10 cellular contexts compared by ENCODE assay signal in genomic region chr3:47441796-47442551, GRCh38. TPM values are rescaled to one million over a fixed set of nuclear protein-coding genes. Genes with fewer than 3 reads are reported as not detected.
A peak's percentile ranks its signal among the peaks of the same experiment; 100 is the strongest.
DNase-seq lines count a peak whose midpoint lies in the region; ATAC-seq and TF ChIP-seq lines count a peak whose summit lies in the region.
"Had no signal": no experiment of that assay in that cellular context is flagged by ENCODE, and none has a peak within 500 bp of the region (broad histone marks: within the 10 kb centered on the region; RNA-seq: fewer than 3 reads in every experiment).

No MANE protein-coding gene starts in this region.

- TF ChIP-seq EP300 in transverse colon (IDR thresholded peaks at IDR 0.05; ENCODE audit: low read depth) (no peak), SK-N-SH (IDR thresholded peaks at IDR 0.05; ENCODE audit: borderline replicate concordance in 1 of 2, low read depth in 1 of 2, low read length in 1 of 2) (no peak)

- H3K27me3 ChIP-seq in heart left ventricle (no peaks in the 10 kb centered on the region), duodenal mucosa (ENCODE audit: control insufficient read depth in 1 of 2, insufficient read depth in 2 of 2, low read length in 2 of 2) (no peaks in the 10 kb centered on the region), transverse colon (no peaks in the 10 kb centered on the region), SK-N-SH (ENCODE audit: insufficient read depth) (no peaks in the 10 kb centered on the region)
- no peaks in the 10 kb centered on the region for H3K27me3 ChIP-seq in naive thymus-derived CD4-positive, alpha-beta T cell (ENCODE audit: control insufficient read depth in 2 of 2, insufficient read depth in 2 of 2, low read length in 2 of 2)

- H3K36me3 Mint-ChIP-seq in naive thymus-derived CD4-positive, alpha-beta T cell = peaks cover 0 to 36% (median 15%) of the 10 kb centered on the region in 5 donors

- in situ Hi-C loops in transverse colon (cut with MboI; ENCODE audit: low pct_ligation_motif_present in 1 of 4, low pct_unique_long_range_greater_than_20kb in 1 of 4, low sequenced_read_pairs in 3 of 4) = no loop called here

- H3K9me3 ChIP-seq in heart left ventricle (no peaks in the 10 kb centered on the region), duodenal mucosa (ENCODE audit: control insufficient read depth in 1 of 2, low read length in 2 of 2) (no peaks in the 10 kb centered on the region), transverse colon (no peaks in the 10 kb centered on the region), SK-N-SH (no peaks in the 10 kb centered on the region)
- H3K9me3 ChIP-seq in naive thymus-derived CD4-positive, alpha-beta T cell (ENCODE audit: control insufficient read depth in 2 of 3, low read length in 3 of 3) = no peaks in the 10 kb centered on the region

- intact Hi-C loops in heart left ventricle (cut with DNase I) (no loop called here), Right ventricle myocardium inferior (cut with DNase I) (loop anchor here (2.0 kb wide), 1 partner anchor 33 kb away; the partner anchor contains the start of gene SCAP), transverse colon (cut with DNase I; ENCODE audit: low total_unique reads) (no loop called here)
- intact Hi-C loops in naive thymus-derived CD4-positive, alpha-beta T cell (cut with micrococcal nuclease) = no loop called here

- H3K9me3 Mint-ChIP-seq in naive thymus-derived CD4-positive, alpha-beta T cell = peaks cover 0 to 2% (median 0%) of the 10 kb centered on the region in 11 donors

- H3K79me2 ChIP-seq in SK-N-SH (ENCODE audit: insufficient read depth) = peaks cover 34% of the 10 kb centered on the region

- peak overlapping the region; percentile 5 to 69 for H3K9ac ChIP-seq in duodenal mucosa (ENCODE audit: low read depth in 1 of 2, low read length in 2 of 2)
- H3K9ac ChIP-seq in SK-N-SH = no peak overlapping the region

- H3F3A ChIP-seq in SK-N-SH (replicated peaks; ENCODE audit: insufficient read depth) = no peaks in the 10 kb centered on the region

- no peak overlapping the region for H3K4me3 Mint-ChIP-seq in naive thymus-derived CD4-positive, alpha-beta T cell

- H3K4me1 ChIP-seq in heart left ventricle = peaks cover 0 to 25% (median 12%) of the 10 kb centered on the region in 12 donors
- peaks cover 31 to 38% of the 10 kb centered on the region in 2 donors for H3K4me1 ChIP-seq in duodenal mucosa (ENCODE audit: control insufficient read depth in 1 of 2, insufficient read depth in 2 of 2, low read length in 2 of 2)
- H3K4me1 ChIP-seq in naive thymus-derived CD4-positive, alpha-beta T cell (ENCODE audit: control insufficient read depth in 2 of 2, insufficient read depth in 2 of 2, low read length in 2 of 2) = no peaks in the 10 kb centered on the region
- peaks cover 16 to 48% (median 30%) of the 10 kb centered on the region in 4 donors for H3K4me1 ChIP-seq in transverse colon
- H3K4me1 ChIP-seq in SK-N-SH (ENCODE audit: control insufficient read depth in 1 of 2, insufficient read depth in 2 of 2, low read depth in 1 of 2, low read length in 1 of 2) = no peaks in the 10 kb centered on the region; a peak in 1 of 4 replicates

- 73 to 82% (median 79%) methylated on average over 4 of the region's 4 CpGs for WGBS in heart left ventricle, 4 donors
- 51 to 69% methylated on average over 3 to 4 of the region's 4 CpGs for WGBS in transverse colon (ENCODE audit: low coverage in 1 of 2), 2 donors
- WGBS in SK-N-SH (ENCODE audit: low lambda C conversion rate) = 97% methylated on average over 4 of the region's 4 CpGs

- no peak for TF ChIP-seq RAD21 in SK-N-SH (IDR thresholded peaks at IDR 0.05; ENCODE audit: low read length)

- H3K9me2 ChIP-seq in SK-N-SH = no peaks in the 10 kb centered on the region

- CTCF ChIA-PET in naive thymus-derived CD4-positive, alpha-beta T cell (lab: Charles Lee) = no interaction called here
- CTCF ChIA-PET in SK-N-SH (lab: Yijun Ruan, JAX) = interaction anchor here (0.7 to 3.1 kb wide), 3 partner anchors 13 to 21 kb away, joined by 3 to 12 read pairs (median 3); no protein-coding TSS in a partner anchor

- peak overlapping the region in 5 of 9 donors; percentile 19 to 59 (median 47) for H3K27ac Mint-ChIP-seq in naive thymus-derived CD4-positive, alpha-beta T cell

- DNase-seq in heart left ventricle (no peak), Right ventricle myocardium inferior (ENCODE audit: missing footprints) (no peak), transverse colon (peak; percentile 52), SK-N-SH (no peak), NCI-H446 treated with DMSO at 0.1 percent for 48 hours (lab: John Stamatoyannopoulos, UW) (no peak), A172 (ENCODE audit: low spot score) (no peak)
- DNase-seq in naive thymus-derived CD4-positive, alpha-beta T cell = no peak
- DNase-seq: activated CD8-positive, alpha-beta memory T cell treated with anti-CD3 and anti-CD28 coated beads for 24 hours; NCI-H345 had no signal

- no peak overlapping the region for H2AFZ ChIP-seq in SK-N-SH (ENCODE audit: low read depth)

- no peaks in the 10 kb centered on the region for H3K27me3 Mint-ChIP-seq in naive thymus-derived CD4-positive, alpha-beta T cell

- H3K4me3 ChIP-seq in heart left ventricle (no peak overlapping the region), duodenal mucosa (ENCODE audit: low read depth in 1 of 2, low read length in 2 of 2) (peak overlapping the region in 1 of 2 donors; percentile 1), transverse colon (no peak overlapping the region), SK-N-SH (ENCODE audit: low read depth in 2 of 2, low read length in 1 of 2) (no peak overlapping the region)
- no peak overlapping the region for H3K4me3 ChIP-seq in naive thymus-derived CD4-positive, alpha-beta T cell (ENCODE audit: low read length)

- H3K4me2 ChIP-seq in SK-N-SH = no peak overlapping the region

- POLR2A ChIA-PET in naive thymus-derived CD4-positive, alpha-beta T cell (lab: Charles Lee) = no interaction called here
- POLR2A ChIA-PET in SK-N-SH (lab: Yijun Ruan, JAX) = no interaction called here

- H3K4me1 Mint-ChIP-seq in naive thymus-derived CD4-positive, alpha-beta T cell = peaks cover 2 to 18% (median 11%) of the 10 kb centered on the region in 7 donors

- TF ChIP-seq POLR2A in heart left ventricle (IDR thresholded peaks at IDR 0.05) = no peak
- no peak for TF ChIP-seq POLR2A in transverse colon (IDR thresholded peaks at IDR 0.05)

- H3K27ac ChIP-seq in heart left ventricle (peak overlapping the region in 11 of 12 donors; percentile 41 to 83 (median 66)), duodenal mucosa (ENCODE audit: low read depth, low read length) (peak overlapping the region; percentile 76), transverse colon (peak overlapping the region; percentile 75 to 85 (median 79)), SK-N-SH (ENCODE audit: low read depth in 2 of 2, low read length in 1 of 2) (no peak overlapping the region)
- no peak overlapping the region for H3K27ac ChIP-seq in naive thymus-derived CD4-positive, alpha-beta T cell (ENCODE audit: low read depth, low read length)

- TF ChIP-seq CTCF in heart left ventricle (IDR thresholded peaks at IDR 0.05) (no peak), transverse colon (IDR thresholded peaks at IDR 0.05) (no peak), SK-N-SH (IDR thresholded peaks at IDR 0.05) (no peak)

- peaks cover 0 to 55% (median 33%) of the 10 kb centered on the region in 9 donors for H3K36me3 ChIP-seq in heart left ventricle
- H3K36me3 ChIP-seq in duodenal mucosa (ENCODE audit: control insufficient read depth in 1 of 2, insufficient read depth in 2 of 2, low read length in 2 of 2) = peaks cover 9 to 10% of the 10 kb centered on the region in 2 donors
- H3K36me3 ChIP-seq in naive thymus-derived CD4-positive, alpha-beta T cell (ENCODE audit: control insufficient read depth in 2 of 3, insufficient read depth in 3 of 3, low read length in 3 of 3) = peaks cover 0 to 49% (median 11%) of the 10 kb centered on the region in 3 experiments
- H3K36me3 ChIP-seq in transverse colon = no peaks in the 10 kb centered on the region
- H3K36me3 ChIP-seq in SK-N-SH (replicated peaks in 1 of 2; ENCODE audit: control insufficient read depth in 1 of 2, insufficient read depth in 2 of 2, low read length in 1 of 2) = peaks cover 0 to 26% of the 10 kb centered on the region in 2 experiments

- H4K20me1 ChIP-seq in SK-N-SH (ENCODE audit: insufficient read depth) = no peaks in the 10 kb centered on the region

- ATAC-seq in heart left ventricle (no peak), Right ventricle myocardium inferior (no peak)
- ATAC-seq in naive thymus-derived CD4-positive, alpha-beta T cell = no peak

TF ChIP-seq in SK-N-SH, 30 proteins besides CTCF, POLR2A, EP300 and RAD21 (continues in another document):
- no peak for TF ChIP-seq SIN3A (IDR thresholded peaks at IDR 0.05; ENCODE audit: borderline replicate concordance, low read depth, low read length)
- TF ChIP-seq USF2 (IDR thresholded peaks at IDR 0.05; ENCODE audit: borderline replicate concordance, low read depth, low read length) = no peak
- no peak for TF ChIP-seq FOXJ3 (CRISPR knock-in tag; IDR thresholded peaks at IDR 0.05)
- no peak for TF ChIP-seq NFIC (IDR thresholded peaks at IDR 0.05; ENCODE audit: borderline replicate concordance)
- no peak for TF ChIP-seq ELF1 (IDR thresholded peaks at IDR 0.05)
- no peak for TF ChIP-seq IRF3 (IDR thresholded peaks at IDR 0.05; ENCODE audit: low read depth, low read length)

RNA-seq across cellular contexts. Expression of gene SCAP, which starts 33.8 kb away (rescaled TPM):
- 10 to 100 TPM; 37.2 to 71.6 (median 41.8) TPM for total RNA-seq in heart left ventricle
- polyA plus RNA-seq in heart left ventricle = 10 to 100 TPM; 36.8 to 55.5 TPM
- 51.7 TPM for total RNA-seq in Right ventricle myocardium inferior
- total RNA-seq in naive thymus-derived CD4-positive, alpha-beta T cell = 10 to 100 TPM; 80.6 to 95.4 (median 92.9) TPM
- 10 to 100 TPM; 34.5 to 70.6 TPM for polyA plus RNA-seq in naive thymus-derived CD4-positive, alpha-beta T cell
- 100 to 1,000 TPM; 160 to 288 (median 198) TPM for total RNA-seq in transverse colon
- polyA plus RNA-seq in SK-N-SH (2012; rRNA removed) = 22.2 and 28.0 TPM in 2 replicates
- polyA plus RNA-seq in SK-N-SH (2012; cell fraction: cytosol; rRNA removed) = 10.0 and 16.0 TPM in 2 replicates
- polyA plus RNA-seq in SK-N-SH (2012; cell fraction: nucleus; rRNA removed) = 63.8 and 75.9 TPM in 2 replicates
- 55.1 and 60.6 TPM in 2 replicates for total RNA-seq in A172 (2014; rRNA removed; shearing (Covaris generic))

Comparison
In these comparisons a context has a peak if more than half of its experiments do, and no peak if none do; other contexts are left out.
1. H3K27ac ChIP-seq: peak in heart left ventricle (11 of 12), duodenal mucosa (single experiment) and transverse colon (4 of 4); none in naive thymus-derived CD4-positive, alpha-beta T cell (single experiment) and SK-N-SH (0 of 2).